ENCODE assay signal across 8 cellular contexts in the genomic region with DNA sequence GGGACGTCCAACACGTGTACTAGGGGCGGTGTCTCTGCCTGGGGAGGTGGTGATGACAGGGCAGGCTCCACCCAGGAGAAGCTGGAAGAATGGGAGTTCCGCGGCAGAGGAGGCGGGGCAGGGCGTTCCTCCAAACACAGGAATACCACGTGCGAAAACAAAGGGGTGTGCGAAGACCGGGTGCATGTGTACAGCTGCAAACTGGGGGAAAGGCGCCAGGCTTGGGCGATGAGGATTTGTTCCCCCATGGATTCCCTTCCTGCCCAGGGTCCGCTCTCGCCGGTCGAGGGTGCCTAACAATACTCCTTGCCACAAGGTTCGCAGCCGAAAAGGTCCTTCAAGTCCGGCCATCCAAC. TPM values are rescaled to one million over a fixed set of nuclear protein-coding genes. Genes with fewer than 3 reads are reported as not detected.
DNase-seq lines count a peak whose midpoint lies in the region; ATAC-seq and TF ChIP-seq lines count a peak whose summit lies in the region.

No MANE protein-coding gene starts in this region.

- intact Hi-C loops in activated naive CD4-positive, alpha-beta T cell treated with anti-CD3 and anti-CD28 coated beads for 36 hours (cut with micrococcal nuclease): loop anchor here (1.0 to 5.0 kb wide), 5 partner anchors 31 to 473 kb away; a partner anchor contains a TSS

- H3K4me3 Mint-ChIP-seq in activated naive CD4-positive, alpha-beta T cell treated with anti-CD3 and anti-CD28 coated beads for 36 hours: peak overlapping the region; percentile 90

- WGBS in tibial nerve, 2 donors: 0% methylated on average over 11 to 20 of the region's 20 CpGs

- H3K4me3 ChIP-seq in KMS-11 (IDR thresholded peaks at IDR 0.05; ENCODE audit: insufficient read depth, low read depth, low read length): no peak overlapping the region
- H3K4me3 ChIP-seq in tibial nerve: peak overlapping the region; percentile 68 to 84 (median 80)

- no peaks in the 10 kb centered on the region for H3K9me3 ChIP-seq in tibial nerve

- peaks cover 6% of the 10 kb centered on the region for H3K36me3 Mint-ChIP-seq in activated naive CD4-positive, alpha-beta T cell treated with anti-CD3 and anti-CD28 coated beads for 36 hours (ENCODE audit: low read depth)

- H3K27ac ChIP-seq in C4-2B: peak overlapping the region; percentile 77; the same call in 1 of the 2 replicates
- no peak overlapping the region for H3K27ac ChIP-seq in KMS-11
- H3K27ac ChIP-seq in tibial nerve: peak overlapping the region; percentile 22 to 84 (median 70)

- H3K9ac ChIP-seq in KMS-11: peak overlapping the region; percentile 68; the same call in 1 of the 2 replicates

- H3K4me2 ChIP-seq in KMS-11: peak overlapping the region; percentile 66; the same call in 1 of the 2 replicates

- H3K27me3 Mint-ChIP-seq in activated naive CD4-positive, alpha-beta T cell treated with anti-CD3 and anti-CD28 coated beads for 36 hours (ENCODE audit: low read depth): no peaks in the 10 kb centered on the region

- no peak for TF ChIP-seq EP300 in tibial nerve (IDR thresholded peaks at IDR 0.05)

- no peak for TF ChIP-seq CTCF in C4-2B (conservative IDR thresholded peaks at IDR 0.05)
- TF ChIP-seq CTCF in KMS-11 (conservative IDR thresholded peaks at IDR 0.05; ENCODE audit: low read depth, low read length): no peak
- no peak for TF ChIP-seq CTCF in tibial nerve (IDR thresholded peaks at IDR 0.05)

- no peaks in the 10 kb centered on the region for H3K79me2 ChIP-seq in KMS-11 (ENCODE audit: insufficient read depth, low read depth)

- no peaks in the 10 kb centered on the region for H3K9me3 Mint-ChIP-seq in activated naive CD4-positive, alpha-beta T cell treated with anti-CD3 and anti-CD28 coated beads for 36 hours

- H3K4me1 ChIP-seq in KMS-11 (ENCODE audit: low read depth, poor library complexity, severe bottlenecking) (peaks cover 29% of the 10 kb centered on the region), tibial nerve (peaks cover 0 to 41% (median 21%) of the 10 kb centered on the region in 4 donors)

- peak; percentile 2 for ATAC-seq in GM21515 (IDR thresholded peaks at IDR 0.05; ENCODE audit: unreplicated experiment)

- CTCF ChIA-PET in activated naive CD4-positive, alpha-beta T cell treated with anti-CD3 and anti-CD28 coated beads for 36 hours (lab: Charles Lee): interaction anchor here (1.2 to 2.2 kb wide), 2 partner anchors 12 to 328 kb away, joined by 3 to 16 read pairs; no protein-coding TSS in a partner anchor

- H3K27ac Mint-ChIP-seq in activated naive CD4-positive, alpha-beta T cell treated with anti-CD3 and anti-CD28 coated beads for 36 hours: no peak overlapping the region

- DNase-seq in RKO (ENCODE audit: low spot score): peak; percentile 91
- peak; percentile 63 for DNase-seq in activated naive CD4-positive, alpha-beta T cell treated with anti-CD3 and anti-CD28 coated beads for 36 hours
- peak; percentile 80 for DNase-seq in glomerular visceral epithelial cell (ENCODE audit: extremely low spot score)
- peak; percentile 64 for DNase-seq in occipital lobe (lab: John Stamatoyannopoulos, UW)
- peak; percentile 75 to 78 for DNase-seq in tibial nerve (ENCODE audit: low spot score in 2 of 2)

- H3K27me3 ChIP-seq in KMS-11 (ENCODE audit: insufficient read depth, low read depth): no peaks in the 10 kb centered on the region
- H3K27me3 ChIP-seq in tibial nerve: no peaks in the 10 kb centered on the region

- TF ChIP-seq POLR2A in tibial nerve (IDR thresholded peaks at IDR 0.05): no peak

- H2AFZ ChIP-seq in KMS-11 (ENCODE audit: low read depth): peak overlapping the region; percentile 91

- H3K4me1 Mint-ChIP-seq in activated naive CD4-positive, alpha-beta T cell treated with anti-CD3 and anti-CD28 coated beads for 36 hours (ENCODE audit: low read depth): peaks cover 55% of the 10 kb centered on the region

- H3K36me3 ChIP-seq in KMS-11 (ENCODE audit: insufficient read depth) (no peaks in the 10 kb centered on the region), tibial nerve (peaks cover 0 to 16% (median 0%) of the 10 kb centered on the region in 3 donors)

- no peaks in the 10 kb centered on the region for H4K20me1 ChIP-seq in KMS-11 (ENCODE audit: insufficient read depth)

RNA-seq across cellular contexts. Expression of a gene that starts 0.5 kb away (rescaled TPM):
- 1 to 10 TPM; 5.3 to 5.6 TPM for total RNA-seq in activated naive CD4-positive, alpha-beta T cell treated with anti-CD3 and anti-CD28 coated beads for 36 hours
- total RNA-seq in occipital lobe (32.6 TPM), tibial nerve (1 to 10 TPM; 4.1 to 7.2 (median 5.2) TPM)

RNA-seq across cellular contexts. Expression of a gene that starts 53.8 kb away (rescaled TPM):
- 1 to 10 TPM; 9.5 to 9.9 TPM for total RNA-seq in activated naive CD4-positive, alpha-beta T cell treated with anti-CD3 and anti-CD28 coated beads for 36 hours
- total RNA-seq in occipital lobe (25.7 TPM), tibial nerve (10 to 100 TPM; 19.7 to 40.2 (median 32.3) TPM)

RNA-seq across cellular contexts. Expression of a gene that starts 57.7 kb away (rescaled TPM):
- 1 to 10 TPM; 5.1 to 5.7 TPM for total RNA-seq in activated naive CD4-positive, alpha-beta T cell treated with anti-CD3 and anti-CD28 coated beads for 36 hours
- total RNA-seq in occipital lobe: 1.9 TPM
- 100 to 1,000 TPM in 1 of 4 donors, 10 to 100 TPM in 3; 27.3 to 157 (median 68.0) TPM for total RNA-seq in tibial nerve
